2 cellular contexts compared by ENCODE assay signal in genomic region chr10:87234854-87235253, GRCh38. TPM values are rescaled to one million over a fixed set of nuclear protein-coding genes. Genes with fewer than 3 reads are reported as not detected.
"Had no signal": no experiment of that assay in that cellular context is flagged by ENCODE, and none has a peak within 500 bp of the region (broad histone marks: within the 10 kb centered on the region; RNA-seq: fewer than 3 reads in every experiment).

No MANE protein-coding gene starts in this region.

RNA-seq across cellular contexts. Expression of gene NUTM2A, which starts 9.6 kb away (rescaled TPM):
- total RNA-seq: HT-29 had no signal
- polyA plus RNA-seq: IgD-negative memory B cell had no signal
